8 cellular contexts compared by ENCODE assay signal in the genomic region with DNA sequence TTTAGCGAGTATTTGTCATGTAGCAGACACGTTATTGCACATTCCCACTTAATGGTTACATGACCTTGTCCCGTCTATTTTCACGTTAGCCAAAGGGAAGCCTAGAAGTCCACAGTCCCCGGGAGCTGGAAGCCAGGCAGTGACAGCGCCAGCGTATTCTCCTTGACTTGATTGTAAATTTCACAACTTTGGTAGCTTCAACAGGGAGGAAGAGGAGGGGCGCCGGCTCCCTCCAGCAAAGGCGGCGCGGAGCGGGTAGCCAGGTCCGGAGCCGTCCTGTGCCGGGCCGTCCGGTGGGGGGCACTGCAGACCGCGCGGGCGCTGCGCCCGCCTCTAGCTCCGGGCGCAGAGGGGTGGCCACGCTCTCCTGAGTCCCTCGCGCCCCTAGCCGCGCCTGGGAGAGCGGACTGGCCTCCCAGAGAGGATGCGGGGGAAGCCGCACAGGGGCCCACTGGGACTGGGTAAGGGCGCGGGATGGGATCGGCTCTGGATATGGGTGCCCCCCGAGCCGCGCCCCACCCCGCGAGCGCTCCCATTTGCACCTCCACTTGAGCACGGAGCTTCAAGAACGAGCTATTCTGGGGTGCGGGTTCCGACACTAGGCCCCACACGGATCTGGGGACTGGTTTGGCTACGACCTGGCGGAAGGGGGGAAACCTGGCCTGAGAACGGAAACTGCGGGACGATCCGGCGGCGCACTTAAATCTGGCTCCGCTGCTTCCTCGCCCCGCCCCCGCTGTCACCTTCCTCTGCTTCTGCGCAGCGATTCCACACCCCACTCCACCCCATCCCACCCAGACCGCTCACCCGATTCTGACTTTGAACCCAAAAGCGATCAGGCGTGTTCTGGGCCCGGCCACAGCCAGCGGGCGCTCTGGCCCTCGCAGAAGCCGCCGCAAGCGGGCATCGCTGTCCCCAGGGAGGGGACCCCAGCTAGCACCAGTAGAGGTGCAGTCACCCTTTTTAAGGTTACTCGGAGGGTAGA. TPM values are rescaled to one million over a fixed set of nuclear protein-coding genes. Genes with fewer than 3 reads are reported as not detected.
DNase-seq lines count a peak whose midpoint lies in the region; ATAC-seq and TF ChIP-seq lines count a peak whose summit lies in the region.

No MANE protein-coding gene starts in this region.

- TF ChIP-seq CTCF in AG04449 (IDR thresholded peaks at IDR 0.05; ENCODE audit: insufficient read depth, low read length, missing control alignments) (peak; percentile 77), WI38 (IDR thresholded peaks at IDR 0.05; ENCODE audit: low read depth, low read length) (peak; percentile 79), esophagus squamous epithelium (IDR thresholded peaks at IDR 0.05) (peak; percentile 49 to 95 (median 86)), upper lobe of right lung (IDR thresholded peaks at IDR 0.05) (peak; percentile 89)

- WGBS in esophagus squamous epithelium, 2 donors: 2 to 3% methylated on average over 22 to 24 of the region's 75 CpGs

- peaks cover 5 to 18% (median 7%) of the 10 kb centered on the region in 3 donors for H3K4me1 ChIP-seq in esophagus squamous epithelium
- peaks cover 5% of the 10 kb centered on the region for H3K4me1 ChIP-seq in mucosa of stomach (ENCODE audit: control insufficient read depth, insufficient read depth, low read length)
- peaks cover 10% of the 10 kb centered on the region for H3K4me1 ChIP-seq in upper lobe of right lung

- H3K9ac ChIP-seq in mucosa of stomach (ENCODE audit: low read length): peak overlapping the region; percentile 68

- H3K4me3 ChIP-seq in AG04449 (ENCODE audit: low read depth, low read length) (peak overlapping the region; percentile 61), WI38 (ENCODE audit: low read depth, low read length) (peak overlapping the region; percentile 64), esophagus squamous epithelium (peak overlapping the region; percentile 65 to 77 (median 70)), mucosa of stomach (ENCODE audit: low read length) (peak overlapping the region; percentile 32), upper lobe of right lung (peak overlapping the region; percentile 64)

- ATAC-seq in GM18505 (IDR thresholded peaks at IDR 0.05; ENCODE audit: unreplicated experiment) (peak; percentile 89), HG03159 (IDR thresholded peaks at IDR 0.05; ENCODE audit: unreplicated experiment) (peak; percentile 81), upper lobe of right lung (peak; percentile 99), GM18873 (IDR thresholded peaks at IDR 0.05; ENCODE audit: low FRiP score, unreplicated experiment) (no peak)

- no peak for DNase-seq in AG04449 (ENCODE audit: low read depth, low spot score)
- no peak for DNase-seq in esophagus squamous epithelium (lab: John Stamatoyannopoulos, UW)
- DNase-seq in upper lobe of right lung: peak; percentile 86

- intact Hi-C loops in esophagus squamous epithelium (cut with DNase I) (loop anchor here (5.0 kb wide), 1 partner anchor 1102 kb away; no protein-coding TSS in a partner anchor), upper lobe of right lung (cut with DNase I) (loop anchor here (10.0 kb wide), 2 partner anchors 799 to 1099 kb away; no protein-coding TSS in a partner anchor)

- POLR2A ChIA-PET in AG04449 (lab: Yijun Ruan, JAX): no interaction called here

- CTCF ChIA-PET in AG04449 (lab: Yijun Ruan, JAX): interaction anchor here (0.6 to 2.6 kb wide), 49 partner anchors 8 to 1488 kb away, joined by 3 to 52 read pairs (median 4); a partner anchor contains a TSS

- H3K36me3 ChIP-seq in esophagus squamous epithelium: no peaks in the 10 kb centered on the region
- H3K36me3 ChIP-seq in mucosa of stomach (ENCODE audit: control insufficient read depth, insufficient read depth, low read length): no peaks in the 10 kb centered on the region
- no peaks in the 10 kb centered on the region for H3K36me3 ChIP-seq in upper lobe of right lung

- H3K9me3 ChIP-seq in esophagus squamous epithelium (no peaks in the 10 kb centered on the region), mucosa of stomach (ENCODE audit: control insufficient read depth, low read length) (no peaks in the 10 kb centered on the region), upper lobe of right lung (no peaks in the 10 kb centered on the region)

- TF ChIP-seq POLR2A in GM18505 (IDR thresholded peaks at IDR 0.05; ENCODE audit: borderline replicate concordance, extremely low read depth, insufficient read depth, insufficient read length): no peak
- TF ChIP-seq POLR2A in esophagus squamous epithelium (IDR thresholded peaks at IDR 0.05): no peak

- H3K27me3 ChIP-seq in esophagus squamous epithelium: peaks cover 0 to 13% (median 0%) of the 10 kb centered on the region in 4 donors
- H3K27me3 ChIP-seq in mucosa of stomach (ENCODE audit: control insufficient read depth, insufficient read depth, low read length): peaks cover 5% of the 10 kb centered on the region
- H3K27me3 ChIP-seq in upper lobe of right lung: peaks cover 4% of the 10 kb centered on the region

- H3K27ac ChIP-seq in esophagus squamous epithelium (peak overlapping the region; percentile 67 to 86 (median 80)), upper lobe of right lung (peak overlapping the region; percentile 24)

RNA-seq across cellular contexts. Expression of a gene that starts 23.8 kb away (rescaled TPM):
- 100 to 1,000 TPM in 2 of 4 donors, 10 to 100 TPM in 2; 72.0 to 157 (median 106) TPM for total RNA-seq in esophagus squamous epithelium
- total RNA-seq in upper lobe of right lung: 143 TPM
